Comparison of ENCODE assay signal across 8 cellular contexts in genomic region chr2:218230882-218231281, GRCh38. TPM values are rescaled to one million over a fixed set of nuclear protein-coding genes. Genes with fewer than 3 reads are reported as not detected.
A peak's percentile ranks its signal among the peaks of the same experiment; 100 is the strongest.
DNase-seq lines count a peak whose midpoint lies in the region; ATAC-seq and TF ChIP-seq lines count a peak whose summit lies in the region.

No MANE protein-coding gene starts in this region.

- H3K4me3 ChIP-seq in DOHH2 (ENCODE audit: low read length) (no peak overlapping the region), adipocyte (ENCODE audit: low read length) (no peak overlapping the region)

- H3K27ac Mint-ChIP-seq in IgD-negative memory B cell (peak overlapping the region; percentile 21 to 94 (median 36)), mesothelial cell of epicardium (peak overlapping the region; percentile 87)

- H3K9me3 ChIP-seq in DOHH2 (ENCODE audit: control insufficient read depth, insufficient read depth, low read length): no peaks in the 10 kb centered on the region
- no peaks in the 10 kb centered on the region for H3K9me3 ChIP-seq in adipocyte (ENCODE audit: control insufficient read depth, low read length)

- H3K4me1 Mint-ChIP-seq in IgD-negative memory B cell (peaks cover 34 to 41% (median 38%) of the 10 kb centered on the region in 3 donors), mesothelial cell of epicardium (peaks cover 29% of the 10 kb centered on the region)

- ATAC-seq in HG02571 (IDR thresholded peaks at IDR 0.05; ENCODE audit: unreplicated experiment): no peak

- H3K9me3 Mint-ChIP-seq in IgD-negative memory B cell (no peaks in the 10 kb centered on the region), mesothelial cell of epicardium (no peaks in the 10 kb centered on the region)

- DNase-seq in GM20000 (ENCODE audit: low spot score) (peak; percentile 18), adipocyte (ENCODE audit: low read depth) (peak; percentile 54), mesothelial cell of epicardium (ENCODE audit: low spot score in 2 of 2, unreplicated experiment in 2 of 2) (no peak), posterior vena cava (ENCODE audit: low spot score) (no peak)
- DNase-seq in activated effector memory CD4-positive, alpha-beta T cell treated with anti-CD3 and anti-CD28 coated beads, Interleukin-2, amount 50 U/mL, for 16 hours: no peak

- H3K27me3 ChIP-seq in DOHH2 (ENCODE audit: control insufficient read depth, low read length) (no peaks in the 10 kb centered on the region), adipocyte (replicated peaks; ENCODE audit: control insufficient read depth, insufficient read depth, low read length) (no peaks in the 10 kb centered on the region)

- H3K36me3 Mint-ChIP-seq in IgD-negative memory B cell (peaks cover 9% of the 10 kb centered on the region), mesothelial cell of epicardium (peaks cover 45% of the 10 kb centered on the region)

- H3K27me3 Mint-ChIP-seq in IgD-negative memory B cell (no peaks in the 10 kb centered on the region), mesothelial cell of epicardium (ENCODE audit: low read depth) (no peaks in the 10 kb centered on the region)

- peaks cover 43% of the 10 kb centered on the region for H3K4me1 ChIP-seq in DOHH2 (ENCODE audit: control insufficient read depth, low read length)
- peaks cover 33% of the 10 kb centered on the region for H3K4me1 ChIP-seq in adipocyte (ENCODE audit: control insufficient read depth, insufficient read depth, low read length)

- no peak overlapping the region for H3K9ac ChIP-seq in adipocyte (ENCODE audit: low read length)

- intact Hi-C loops in posterior vena cava (cut with DNase I): no loop called here

- H3K4me2 ChIP-seq in DOHH2 (ENCODE audit: low read length): no peak overlapping the region

- H3K9me2 ChIP-seq in DOHH2 (replicated peaks; ENCODE audit: control insufficient read depth, low read length): no peaks in the 10 kb centered on the region

- TF ChIP-seq CTCF in DOHH2 (IDR thresholded peaks at IDR 0.05; ENCODE audit: low read depth, low read length, poor library complexity, severe bottlenecking): peak; percentile 43
- no peak for TF ChIP-seq CTCF in GM20000 (IDR thresholded peaks at IDR 0.05; ENCODE audit: extremely low read depth, missing control alignments)
- peak; percentile 43 for TF ChIP-seq CTCF in mesothelial cell of epicardium (IDR thresholded peaks at IDR 0.05; ENCODE audit: unreplicated experiment)

- H3F3A ChIP-seq in DOHH2 (ENCODE audit: control insufficient read depth, insufficient read depth): peaks cover 10% of the 10 kb centered on the region

- peaks cover 60% of the 10 kb centered on the region for H3K79me2 ChIP-seq in DOHH2 (ENCODE audit: control insufficient read depth, low read length)

- H3K4me3 Mint-ChIP-seq in IgD-negative memory B cell (peak overlapping the region in 2 of 4 donors; percentile 50 to 73), mesothelial cell of epicardium (no peak overlapping the region)

- H3K36me3 ChIP-seq in DOHH2 (ENCODE audit: control insufficient read depth, low read length) (peaks cover 90% of the 10 kb centered on the region), adipocyte (ENCODE audit: control insufficient read depth, insufficient read depth, low read length, severe bottlenecking) (peaks cover 92% of the 10 kb centered on the region)

- peaks cover 7% of the 10 kb centered on the region; the same call in 1 of the 2 replicates for H4K20me1 ChIP-seq in DOHH2 (ENCODE audit: control insufficient read depth, insufficient read depth, low read depth, low read length)

- no peak overlapping the region for H3K27ac ChIP-seq in DOHH2 (ENCODE audit: low read depth, low read length)

RNA-seq across cellular contexts. Expression of gene ARPC2, which starts 13.9 kb away (rescaled TPM):
- polyA plus RNA-seq in IgD-negative memory B cell: 862 TPM
- total RNA-seq in mesothelial cell of epicardium (274 to 279 TPM (median 276 TPM) in 3 replicates), posterior vena cava (100 to 1,000 TPM; 258 to 291 TPM)

RNA-seq across cellular contexts. Expression of gene GPBAR1, which starts 29.9 kb away (rescaled TPM):
- polyA plus RNA-seq in IgD-negative memory B cell: 0.64 TPM
- total RNA-seq in mesothelial cell of epicardium (0.55 to 0.93 TPM (median 0.78 TPM) in 3 replicates), posterior vena cava (1 to 10 TPM; 1.2 to 4.2 TPM)

RNA-seq across cellular contexts. Expression of gene AAMP, which starts 39.1 kb away (rescaled TPM):
- polyA plus RNA-seq in IgD-negative memory B cell: 82.0 TPM
- total RNA-seq in mesothelial cell of epicardium: 66.6 to 67.2 TPM (median 67.1 TPM) in 3 replicates
- 10 to 100 TPM; 43.3 to 45.0 TPM for total RNA-seq in posterior vena cava

RNA-seq across cellular contexts. Expression of gene PNKD, which starts 39.4 kb away (rescaled TPM):
- polyA plus RNA-seq in IgD-negative memory B cell: 126 TPM
- 63.2 to 70.4 TPM (median 69.5 TPM) in 3 replicates for total RNA-seq in mesothelial cell of epicardium
- 10 to 100 TPM; 29.8 to 45.3 TPM for total RNA-seq in posterior vena cava

Comparison
In these comparisons a context has a peak if more than half of its experiments do, and no peak if none do; other contexts are left out.
1. DNase-seq: peak in GM20000 (single experiment) and adipocyte (single experiment); none in mesothelial cell of epicardium (0 of 2), posterior vena cava (single experiment) and activated effector memory CD4-positive, alpha-beta T cell treated with anti-CD3 and anti-CD28 coated beads, Interleukin-2, amount 50 U/mL, for 16 hours (single experiment).